ENCODE assay signal across 1 cellular context in genomic region chr12:122974892-122975789, GRCh38.
A peak's percentile ranks its signal among the peaks of the same experiment; 100 is the strongest.
TF ChIP-seq lines count a peak whose summit lies in the region.

TSS of gene OGFOD2 (plus strand) at chr12:122975244. CDS start at chr12:122975252, 8 bp downstream.

TF ChIP-seq in HepG2, 621 proteins besides CTCF, POLR2A, EP300 and RAD21 (continued from another document and continues in another):
- TF ChIP-seq ZNF207 (IDR thresholded peaks at IDR 0.05; ENCODE audit: borderline replicate concordance) = no peak
- TF ChIP-seq ZNF331 (CRISPR knock-in tag; IDR thresholded peaks at IDR 0.05) = no peak
- TF ChIP-seq ZNF574 (CRISPR knock-in tag; IDR thresholded peaks at IDR 0.05) = no peak; the same call in 1 of the 2 replicates
- TF ChIP-seq FOXC1 (CRISPR knock-in tag; IDR thresholded peaks at IDR 0.05; ENCODE audit: borderline replicate concordance) = no peak; the same call in 1 of the 2 replicates
- no peak for TF ChIP-seq FOXJ3 (CRISPR knock-in tag; IDR thresholded peaks at IDR 0.05; ENCODE audit: borderline replicate concordance)
- TF ChIP-seq ZNF318 (CRISPR knock-in tag; IDR thresholded peaks at IDR 0.05) = no peak
- no peak for TF ChIP-seq EZH2 (conservative IDR thresholded peaks at IDR 0.05; ENCODE audit: low read depth, low read length)
- peak; percentile 10; the same call in 1 of the 2 replicates for TF ChIP-seq RXRA (CRISPR knock-in tag; IDR thresholded peaks at IDR 0.05)
- TF ChIP-seq FOXM1 (CRISPR knock-in tag; IDR thresholded peaks at IDR 0.05) = no peak
- TF ChIP-seq ZNF576 (CRISPR knock-in tag; IDR thresholded peaks at IDR 0.05) = no peak
- no peak for TF ChIP-seq ZBTB25 (CRISPR knock-in tag; IDR thresholded peaks at IDR 0.05)
- TF ChIP-seq ZBTB2 (CRISPR knock-in tag; IDR thresholded peaks at IDR 0.05; ENCODE audit: low read depth) = peak; percentile 49; the same call in 1 of the 2 replicates
- no peak for TF ChIP-seq ATF7 (IDR thresholded peaks at IDR 0.05)
- TF ChIP-seq ATF7 (CRISPR knock-in tag; IDR thresholded peaks at IDR 0.05) = no peak
- TF ChIP-seq RCOR2 (CRISPR knock-in tag; IDR thresholded peaks at IDR 0.05) = no peak
- TF ChIP-seq GTF3A (CRISPR knock-in tag; conservative IDR thresholded peaks at IDR 0.05) = no peak
- TF ChIP-seq ZNF101 (CRISPR knock-in tag; IDR thresholded peaks at IDR 0.05; ENCODE audit: borderline replicate concordance, low read depth) = no peak
- no peak for TF ChIP-seq ZFP41 (CRISPR knock-in tag; IDR thresholded peaks at IDR 0.05; ENCODE audit: borderline replicate concordance)
- TF ChIP-seq ZFP90 (CRISPR knock-in tag; IDR thresholded peaks at IDR 0.05; ENCODE audit: borderline replicate concordance) = no peak; the same call in 1 of the 2 replicates
- no peak for TF ChIP-seq JARID2 (CRISPR knock-in tag; IDR thresholded peaks at IDR 0.05; ENCODE audit: insufficient replicate concordance)
- TF ChIP-seq ZNF607 (CRISPR knock-in tag; IDR thresholded peaks at IDR 0.05; ENCODE audit: borderline replicate concordance) = 0 out of 2 replicates have a peak, but pooled peaks have one; percentile 59
- no peak for TF ChIP-seq MAFK (conservative IDR thresholded peaks at IDR 0.05 in 1 of 2, IDR thresholded peaks at IDR 0.05 in 1 of 2; ENCODE audit: low read length in 2 of 2)
- no peak for TF ChIP-seq ZGPAT (CRISPR knock-in tag; IDR thresholded peaks at IDR 0.05)
- TF ChIP-seq ONECUT2 (CRISPR knock-in tag; IDR thresholded peaks at IDR 0.05) = no peak
- peak; percentile 35; the same call in 1 of the 2 replicates for TF ChIP-seq GLI4 (CRISPR knock-in tag; IDR thresholded peaks at IDR 0.05; ENCODE audit: borderline replicate concordance)
- no peak for TF ChIP-seq ZFP62 (CRISPR knock-in tag; IDR thresholded peaks at IDR 0.05)
- no peak for TF ChIP-seq GPN1 (CRISPR knock-in tag; IDR thresholded peaks at IDR 0.05; ENCODE audit: borderline replicate concordance)
- no peak for TF ChIP-seq ZNF652 (CRISPR knock-in tag; IDR thresholded peaks at IDR 0.05; ENCODE audit: borderline replicate concordance, low read depth)
- TF ChIP-seq SIX4 (CRISPR knock-in tag; IDR thresholded peaks at IDR 0.05) = no peak
- TF ChIP-seq KAT2B (IDR thresholded peaks at IDR 0.05; ENCODE audit: borderline replicate concordance, low read depth, low read length) = no peak
- no peak for TF ChIP-seq ZSCAN31 (CRISPR knock-in tag; IDR thresholded peaks at IDR 0.05; ENCODE audit: low read depth)
- TF ChIP-seq GPBP1L1 (CRISPR knock-in tag; IDR thresholded peaks at IDR 0.05) = no peak
- TF ChIP-seq NPAS2 (CRISPR knock-in tag; IDR thresholded peaks at IDR 0.05; ENCODE audit: borderline replicate concordance) = no peak
- no peak for TF ChIP-seq ZNF414 (CRISPR knock-in tag; IDR thresholded peaks at IDR 0.05)
- no peak for TF ChIP-seq ATF6 (CRISPR knock-in tag; conservative IDR thresholded peaks at IDR 0.05)
- TF ChIP-seq RBAK (CRISPR knock-in tag; IDR thresholded peaks at IDR 0.05) = no peak
- no peak for TF ChIP-seq IKZF4 (CRISPR knock-in tag; IDR thresholded peaks at IDR 0.05; ENCODE audit: borderline replicate concordance, low read depth, not compliant biosample characterization)
- TF ChIP-seq ISX (CRISPR knock-in tag; conservative IDR thresholded peaks at IDR 0.05) = no peak
- TF ChIP-seq EHMT2 (IDR thresholded peaks at IDR 0.05; ENCODE audit: borderline replicate concordance, low read depth, low read length) = no peak
- TF ChIP-seq POGZ (CRISPR knock-in tag; IDR thresholded peaks at IDR 0.05) = peak; percentile 46
- no peak for TF ChIP-seq FOXO4 (CRISPR knock-in tag; conservative IDR thresholded peaks at IDR 0.05)
